ENCODE assay signal across 19 cellular contexts in genomic region chr7:147567043-147567442, GRCh38.
DNase-seq lines count a peak whose midpoint lies in the region; FAIRE-seq and TF ChIP-seq lines count a peak whose summit lies in the region.
"Had no signal": no experiment of that assay in that cellular context is flagged by ENCODE, and none has a peak within 500 bp of the region (broad histone marks: within the 10 kb centered on the region; RNA-seq: fewer than 3 reads in every experiment).

No MANE protein-coding gene starts in this region.

- H3K27me3 ChIP-seq in astrocyte (ENCODE audit: insufficient read depth, low read length), result no peaks in the 10 kb centered on the region
- H3K27me3 ChIP-seq in vagina, result no peaks in the 10 kb centered on the region
- H3K27me3 ChIP-seq in SJCRH30, result no peaks in the 10 kb centered on the region

- intact Hi-C loops in vagina (cut with DNase I), result no loop called here

- H3K4me2 ChIP-seq in astrocyte (ENCODE audit: low read length), result no peak overlapping the region
- H3K4me2 ChIP-seq: GM23338 had no signal

- no peaks in the 10 kb centered on the region for H3K9me3 Mint-ChIP-seq in astrocyte (ENCODE audit: unreplicated experiment)

- DNase-seq in astrocyte (ENCODE audit: low read depth), result peak; percentile 2
- DNase-seq in inferior parietal cortex (ENCODE audit: extremely low spot score), result peak; percentile 54
- peak; percentile 72 for DNase-seq in putamen (ENCODE audit: low spot score)
- DNase-seq in vagina (ENCODE audit: extremely low spot score in 2 of 2), result no peak
- no peak for DNase-seq in SJCRH30
- no peak for DNase-seq in NCI-H2227 treated with DMSO at 0.1 percent for 48 hours (lab: John Stamatoyannopoulos, UW)
- DNase-seq: ACHN; Caco-2; CD4-positive, alpha-beta T cell; HCEC 1CT; IMR-90 had no signal

- H3K4me3 Mint-ChIP-seq in astrocyte (ENCODE audit: unreplicated experiment), result no peak overlapping the region
- H3K4me3 Mint-ChIP-seq: CD4-positive, alpha-beta T cell; GM23338 had no signal

- no peak for FAIRE-seq in astrocyte (lab: Jason Lieb, UNC)
- FAIRE-seq: A204.1, D721Med, G401.6, GM12891, H54, HTR-8/SVneo had no signal

- H3K27ac ChIP-seq in astrocyte (ENCODE audit: low read depth, low read length), result no peak overlapping the region
- no peak overlapping the region for H3K27ac ChIP-seq in vagina
- H3K27ac ChIP-seq in SJCRH30, result no peak overlapping the region
- H3K27ac ChIP-seq: C4-2B had no signal

- no peaks in the 10 kb centered on the region for H3K9me3 ChIP-seq in astrocyte (ENCODE audit: insufficient read depth, low read depth, low read length)
- H3K9me3 ChIP-seq in vagina, result no peaks in the 10 kb centered on the region
- H3K9me3 ChIP-seq in SJCRH30 (replicated peaks), result no peaks in the 10 kb centered on the region
- H3K9me3 ChIP-seq: Caco-2 had no signal

- H3K4me1 ChIP-seq in astrocyte (ENCODE audit: insufficient read depth, low read length) (no peaks in the 10 kb centered on the region), vagina (no peaks in the 10 kb centered on the region), SJCRH30 (no peaks in the 10 kb centered on the region)
- H3K4me1 ChIP-seq: Caco-2 had no signal

- H3K9ac ChIP-seq in astrocyte (ENCODE audit: low read length), result no peak overlapping the region

- H3K36me3 ChIP-seq in astrocyte (ENCODE audit: insufficient read depth, low read length), result no peaks in the 10 kb centered on the region
- H3K36me3 ChIP-seq in vagina, result no peaks in the 10 kb centered on the region
- no peaks in the 10 kb centered on the region for H3K36me3 ChIP-seq in SJCRH30

- no peaks in the 10 kb centered on the region for H3K27me3 Mint-ChIP-seq in astrocyte (ENCODE audit: low read depth, unreplicated experiment)
- H3K27me3 Mint-ChIP-seq: CD4-positive, alpha-beta T cell had no signal

- no peak overlapping the region for H3K4me3 ChIP-seq in astrocyte (ENCODE audit: insufficient read depth, low read depth, low read length)
- no peak overlapping the region for H3K4me3 ChIP-seq in vagina
- no peak overlapping the region for H3K4me3 ChIP-seq in SJCRH30
- H3K4me3 ChIP-seq: GM23338 had no signal

- H3K27ac Mint-ChIP-seq in astrocyte (ENCODE audit: unreplicated experiment), result no peak overlapping the region
- H3K27ac Mint-ChIP-seq: CD4-positive, alpha-beta T cell; GM23338 had no signal

- TF ChIP-seq POLR2A in vagina (IDR thresholded peaks at IDR 0.05), result no peak

- no peaks in the 10 kb centered on the region for H3K36me3 Mint-ChIP-seq in astrocyte (ENCODE audit: low read depth, unreplicated experiment)

- no peaks in the 10 kb centered on the region for H4K20me1 ChIP-seq in astrocyte (ENCODE audit: insufficient read depth, low read length)

- no peaks in the 10 kb centered on the region for H3K4me1 Mint-ChIP-seq in astrocyte (ENCODE audit: low read depth, unreplicated experiment)

- H3K79me2 ChIP-seq in astrocyte (ENCODE audit: insufficient read depth, low read length), result no peaks in the 10 kb centered on the region

- no peak overlapping the region for H2AFZ ChIP-seq in astrocyte (ENCODE audit: low read depth, low read length)
- H2AFZ ChIP-seq: GM23338 had no signal

- TF ChIP-seq CTCF in astrocyte (IDR thresholded peaks at IDR 0.05; ENCODE audit: insufficient read depth, low read depth, low read length) (no peak), vagina (IDR thresholded peaks at IDR 0.05) (no peak)

Comparison
In these comparisons a context has a peak if more than half of its experiments do, and no peak if none do; other contexts are left out.
1. DNase-seq: peak in astrocyte (single experiment), inferior parietal cortex (single experiment) and putamen (single experiment); none in vagina (0 of 2), SJCRH30 (0 of 2) and NCI-H2227 treated with DMSO at 0.1 percent for 48 hours (single experiment).